24 cellular contexts compared by ENCODE assay signal in genomic region chr6:150586850-150587359, GRCh38.
"Had no signal": no experiment of that assay in that cellular context is flagged by ENCODE, and none has a peak within 500 bp of the region (broad histone marks: within the 10 kb centered on the region; RNA-seq: fewer than 3 reads in every experiment).

No MANE protein-coding gene starts in this region.

- H3K4me1 ChIP-seq: breast epithelium, right lobe of liver, stomach had no signal

- H3K9me3 ChIP-seq: breast epithelium, colonic mucosa, heart left ventricle, right lobe of liver, stomach, vagina had no signal

- H3K27me3 Mint-ChIP-seq: stimulated activated memory B cell treated with anti-CD40 and anti-IgM and Interleukin-4, amounts not matched to agents 10 μg/mL and 1 μg/mL and 100 μg/mL, for 72 hours had no signal

- H3K9me3 Mint-ChIP-seq: activated naive CD8-positive, alpha-beta T cell treated with anti-CD3 and anti-CD28 coated beads, Interleukin-2, amount 10 ng/mL, durations not matched to agents 7 days and 5 days; activated T-helper 2 cell treated with anti-CD3 and anti-CD28 coated beads, Interferon-gamma antibody, Interleukin-2, Interleukin-4, amounts not matched to agents 10 μg/mL and 5 μg/mL and 100 μg/mL, durations not matched to agents 14 hours and 24 hours and 36 hours; endodermal cell; natural killer cell; stimulated activated memory B cell treated with anti-CD40 and anti-IgM and Interleukin-4, amounts not matched to agents 10 μg/mL and 1 μg/mL and 100 μg/mL, for 72 hours had no signal

- H3K36me3 Mint-ChIP-seq: activated naive CD8-positive, alpha-beta T cell treated with anti-CD3 and anti-CD28 coated beads, Interleukin-2, amount 10 ng/mL, durations not matched to agents 7 days and 5 days; natural killer cell; stimulated activated memory B cell treated with anti-CD40 and anti-IgM and Interleukin-4, amounts not matched to agents 10 μg/mL and 1 μg/mL and 100 μg/mL, for 72 hours had no signal

- H3K4me3 Mint-ChIP-seq: activated CD8-positive, alpha-beta T cell treated with anti-CD3 and anti-CD28 coated beads, Interleukin-2, amount 10 ng/mL, durations not matched to agents 7 days and 5 days; activated naive CD8-positive, alpha-beta T cell treated with anti-CD3 and anti-CD28 coated beads, Interleukin-2, amount 10 ng/mL, durations not matched to agents 7 days and 5 days; endodermal cell; natural killer cell; stimulated activated memory B cell treated with anti-CD40 and anti-IgM and Interleukin-4, amounts not matched to agents 10 μg/mL and 1 μg/mL and 100 μg/mL, for 72 hours had no signal

- H3K27ac ChIP-seq: breast epithelium, colonic mucosa, heart left ventricle, right lobe of liver, skin epidermis, stomach, vagina had no signal

- H3K4me1 Mint-ChIP-seq: activated naive CD8-positive, alpha-beta T cell treated with anti-CD3 and anti-CD28 coated beads, Interleukin-2, amount 10 ng/mL, durations not matched to agents 7 days and 5 days; natural killer cell had no signal

- H3K27me3 ChIP-seq: breast epithelium, colonic mucosa, heart left ventricle, right lobe of liver, stomach, vagina had no signal

- ATAC-seq: activated CD8-positive, alpha-beta T cell treated with anti-CD3 and anti-CD28 coated beads, Interleukin-2, amount 10 ng/mL, durations not matched to agents 7 days and 5 days; heart left ventricle; left cardiac atrium; natural killer cell; stimulated activated memory B cell treated with anti-CD40 and anti-IgM and Interleukin-4, amounts not matched to agents 10 μg/mL and 1 μg/mL and 100 μg/mL, for 72 hours had no signal

- H3K36me3 ChIP-seq: breast epithelium, colonic mucosa, heart left ventricle, right lobe of liver, stomach, vagina had no signal

- DNase-seq: activated CD4-positive, alpha-beta T cell treated with anti-CD3 and anti-CD28 coated beads for 1 hour; activated CD4-positive, alpha-beta T cell treated with anti-CD3 and anti-CD28 coated beads, Interleukin-2, amount 50 U/mL, for 1 hour; activated CD8-positive, alpha-beta T cell treated with anti-CD3 and anti-CD28 coated beads, Interleukin-2, amount 10 ng/mL, durations not matched to agents 7 days and 5 days; activated naive CD4-positive, alpha-beta T cell; activated naive CD8-positive, alpha-beta T cell treated with anti-CD3 and anti-CD28 coated beads, Interleukin-2, amount 10 ng/mL, durations not matched to agents 7 days and 5 days; activated T-cell treated with anti-CD3 and anti-CD28 coated beads, Interleukin-2, amount 50 U/mL, for 1 hour; amniotic stem cell; colonic mucosa; endodermal cell; heart left ventricle; islet precursor cell; left cardiac atrium; natural killer cell; right lobe of liver; stimulated activated CD4-positive, alpha-beta T cell treated with anti-CD3 and anti-CD28 coated beads, Interleukin-1b, Interleukin-23, amount 100 ng/mL, for 48 hours; stomach; T-helper 9 cell; trophoblast cell had no signal

- H3K4me3 ChIP-seq: colonic mucosa, heart left ventricle, lung, right lobe of liver, skin epidermis, stomach, vagina had no signal

- H3K27ac Mint-ChIP-seq: activated CD8-positive, alpha-beta T cell treated with anti-CD3 and anti-CD28 coated beads, Interleukin-2, amount 10 ng/mL, durations not matched to agents 7 days and 5 days; activated naive CD8-positive, alpha-beta T cell treated with anti-CD3 and anti-CD28 coated beads, Interleukin-2, amount 10 ng/mL, durations not matched to agents 7 days and 5 days; activated T-helper 2 cell treated with anti-CD3 and anti-CD28 coated beads, Interferon-gamma antibody, Interleukin-2, Interleukin-4, amounts not matched to agents 10 μg/mL and 5 μg/mL and 100 μg/mL, durations not matched to agents 14 hours and 24 hours and 36 hours; endodermal cell; natural killer cell; stimulated activated memory B cell treated with anti-CD40 and anti-IgM and Interleukin-4, amounts not matched to agents 10 μg/mL and 1 μg/mL and 100 μg/mL, for 72 hours had no signal
